ENCODE assay signal across 8 cellular contexts in the genomic region with DNA sequence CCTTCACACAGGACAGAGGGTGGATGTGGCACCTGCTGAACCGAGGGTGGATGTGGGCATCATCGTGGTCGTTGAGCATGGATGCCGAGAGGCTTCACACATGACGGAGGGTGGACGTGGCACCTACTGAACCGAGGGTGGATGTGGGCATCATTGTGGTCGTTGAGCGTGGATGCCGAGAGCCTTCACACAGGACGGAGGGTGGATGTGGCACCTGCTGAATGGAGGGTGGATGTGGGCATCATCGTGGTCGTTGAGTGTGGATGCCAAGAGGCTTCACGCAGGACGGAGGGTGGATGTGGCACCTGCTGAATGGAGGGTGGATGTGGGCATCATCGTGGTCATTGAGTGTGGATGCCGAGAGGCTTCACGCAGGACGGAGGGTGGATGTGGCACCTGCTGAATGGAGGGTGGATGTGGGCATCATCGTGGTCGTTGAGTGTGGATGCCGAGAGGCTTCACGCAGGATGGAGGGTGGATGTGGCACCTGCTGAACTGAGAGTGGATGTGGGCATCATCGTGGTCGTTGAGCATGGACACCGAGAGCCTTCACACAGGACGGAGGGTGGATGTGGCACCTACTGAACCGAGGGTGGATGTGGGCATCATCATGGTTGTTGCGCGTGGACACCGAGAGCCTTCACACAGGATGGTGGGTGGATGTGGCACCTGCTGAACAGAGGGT.
DNase-seq lines count a peak whose midpoint lies in the region; ATAC-seq, FAIRE-seq and TF ChIP-seq lines count a peak whose summit lies in the region.
"Not testable (repeated sequence)": the region's sequence is repeated elsewhere in the genome, so short reads cannot be mapped to it uniquely, and the experiment has no call there.

No MANE protein-coding gene starts in this region.

- not testable (repeated sequence) for H3K4me3 Mint-ChIP-seq in central memory CD8-positive, alpha-beta T cell
- H3K4me3 Mint-ChIP-seq in effector memory CD8-positive, alpha-beta T cell: peak overlapping the region; percentile 14 to 29
- H3K4me3 Mint-ChIP-seq in nephron progenitor cell: peak overlapping the region; percentile 23

- TF ChIP-seq POLR2A in sigmoid colon (IDR thresholded peaks at IDR 0.05): not testable (repeated sequence)

- TF ChIP-seq EP300 in sigmoid colon (IDR thresholded peaks at IDR 0.05): not testable (repeated sequence)

- not testable (repeated sequence) for H4K12ac ChIP-seq in trophoblast cell (ENCODE audit: low read depth, low read length)

- not testable (repeated sequence) for H3K9me3 ChIP-seq in DND-41 (ENCODE audit: insufficient read depth, low read length, severe bottlenecking); kidney (ENCODE audit: control insufficient read depth in 1 of 2, low read length in 2 of 2); sigmoid colon
- H3K9me3 ChIP-seq in trophoblast cell (ENCODE audit: insufficient read depth, low read depth, low read length): peaks cover 12% of the 10 kb centered on the region

- not testable (repeated sequence) for H3K4me2 ChIP-seq in DND-41 (ENCODE audit: insufficient read depth, low read length); trophoblast cell (ENCODE audit: low read length)

- H4K91ac ChIP-seq in trophoblast cell (ENCODE audit: low read depth, low read length): not testable (repeated sequence)

- no CpG with 5 or more reads among the region's 31 CpGs for WGBS in trophoblast cell (ENCODE audit: extremely low coverage, insufficient coverage, insufficient read length)
- WGBS in sigmoid colon, 2 donors: 93% methylated on average over 31 of the region's 31 CpGs

- H3K27ac ChIP-seq in DND-41 (ENCODE audit: low read length): peak overlapping the region; percentile 58; the same call in 1 of the 2 replicates
- H3K27ac ChIP-seq in kidney (ENCODE audit: low read depth in 2 of 2, low read length in 2 of 2); trophoblast cell (ENCODE audit: low read depth, low read length); sigmoid colon: not testable (repeated sequence)

- H2BK120ac ChIP-seq in trophoblast cell (ENCODE audit: insufficient read depth, low read length, poor library complexity): not testable (repeated sequence)

- H4K20me1 ChIP-seq in DND-41 (ENCODE audit: insufficient read depth, low read length): not testable (repeated sequence)

- not testable (repeated sequence) for H3K4ac ChIP-seq in trophoblast cell (ENCODE audit: low read depth, low read length)

- not testable (repeated sequence) for H3K4me3 ChIP-seq in DND-41 (ENCODE audit: low read depth in 1 of 2, low read length in 2 of 2); Jurkat, Clone E6-1 (ENCODE audit: low read length); kidney (ENCODE audit: low read length in 2 of 2); sigmoid colon
- H3K4me3 ChIP-seq in trophoblast cell (ENCODE audit: low read depth, low read length): peak overlapping the region; percentile 28

- H3K27me3 ChIP-seq in DND-41 (ENCODE audit: insufficient read depth, low read length, poor library complexity); trophoblast cell (ENCODE audit: insufficient read depth, low read length): not testable (repeated sequence)
- peaks cover 0 to 20% (median 0%) of the 10 kb centered on the region in 3 donors for H3K27me3 ChIP-seq in sigmoid colon

- peak overlapping the region; percentile 40 for H3K27ac Mint-ChIP-seq in central memory CD8-positive, alpha-beta T cell (ENCODE audit: low read depth)
- H3K27ac Mint-ChIP-seq in effector memory CD8-positive, alpha-beta T cell: peak overlapping the region; percentile 38 to 78
- not testable (repeated sequence) for H3K27ac Mint-ChIP-seq in nephron progenitor cell

- H4K8ac ChIP-seq in trophoblast cell (ENCODE audit: low read depth, low read length): not testable (repeated sequence)

- H3K79me1 ChIP-seq in trophoblast cell (ENCODE audit: low read length): not testable (repeated sequence)

- H2AK5ac ChIP-seq in trophoblast cell (ENCODE audit: low read length): not testable (repeated sequence)

- not testable (repeated sequence) for H3K36me3 Mint-ChIP-seq in central memory CD8-positive, alpha-beta T cell (ENCODE audit: insufficient read depth)
- H3K36me3 Mint-ChIP-seq in effector memory CD8-positive, alpha-beta T cell (ENCODE audit: insufficient read depth): peaks cover 12% of the 10 kb centered on the region
- H3K36me3 Mint-ChIP-seq in nephron progenitor cell (ENCODE audit: low read depth): peaks cover 14% of the 10 kb centered on the region

- not testable (repeated sequence) for H3K79me2 ChIP-seq in DND-41 (ENCODE audit: insufficient read depth, low read length); trophoblast cell (ENCODE audit: control insufficient read depth, insufficient read depth, low read length, poor library complexity)

- not testable (repeated sequence) for FAIRE-seq in kidney (lab: Jason Lieb, UNC)

- H3K23ac ChIP-seq in trophoblast cell (ENCODE audit: low read length): not testable (repeated sequence)

- H3K36me3 ChIP-seq in DND-41 (ENCODE audit: insufficient read depth, low read length): peaks cover 90% of the 10 kb centered on the region
- H3K36me3 ChIP-seq in kidney (ENCODE audit: control insufficient read depth in 1 of 2, insufficient read depth in 2 of 2, low read length in 2 of 2); trophoblast cell (ENCODE audit: control insufficient read depth in 1 of 2, insufficient read depth in 2 of 2, low read length in 2 of 2); sigmoid colon: not testable (repeated sequence)

- intact Hi-C loops in kidney (cut with DNase I); sigmoid colon (cut with DNase I): not testable (repeated sequence)

- H3K18ac ChIP-seq in trophoblast cell (ENCODE audit: low read length): not testable (repeated sequence)

- ATAC-seq in DND-41 (ENCODE audit: insufficient read depth, low read depth); central memory CD8-positive, alpha-beta T cell (replicated peaks; ENCODE audit: extremely low read depth, poor library complexity, severe bottlenecking); effector memory CD8-positive, alpha-beta T cell (replicated peaks): not testable (repeated sequence)

- H3K4me1 ChIP-seq in DND-41 (ENCODE audit: insufficient read depth, low read length); kidney (ENCODE audit: control insufficient read depth in 1 of 2, insufficient read depth in 1 of 2, low read depth in 1 of 2, low read length in 2 of 2); trophoblast cell (ENCODE audit: control insufficient read depth in 1 of 2, insufficient read depth in 2 of 2, low read length in 2 of 2); sigmoid colon: not testable (repeated sequence)

- H3K9ac ChIP-seq in DND-41 (ENCODE audit: low read depth, low read length); kidney (ENCODE audit: low read length in 2 of 2); trophoblast cell (ENCODE audit: low read length): not testable (repeated sequence)

- peaks cover 14% of the 10 kb centered on the region for H3K27me3 Mint-ChIP-seq in central memory CD8-positive, alpha-beta T cell
- peaks cover 10 to 22% of the 10 kb centered on the region in 2 donors for H3K27me3 Mint-ChIP-seq in effector memory CD8-positive, alpha-beta T cell
- peaks cover 32% of the 10 kb centered on the region for H3K27me3 Mint-ChIP-seq in nephron progenitor cell (ENCODE audit: low read depth, poor library complexity)

- not testable (repeated sequence) for H3K4me1 Mint-ChIP-seq in central memory CD8-positive, alpha-beta T cell; effector memory CD8-positive, alpha-beta T cell (ENCODE audit: low read depth in 2 of 2)
- H3K4me1 Mint-ChIP-seq in nephron progenitor cell: peaks cover 28% of the 10 kb centered on the region

- DNase-seq in DND-41 (peak; percentile 37), kidney (peak; percentile 28), sigmoid colon (peak; percentile 20)
- DNase-seq in Jurkat, Clone E6-1 (ENCODE audit: low read depth, low spot score): peak; percentile 38
- not testable (repeated sequence) for DNase-seq in central memory CD8-positive, alpha-beta T cell (ENCODE audit: low spot score in 2 of 2); nephron progenitor cell; trophoblast cell
- peak in 1 of 3 experiments; percentile 9 for DNase-seq in effector memory CD8-positive, alpha-beta T cell

- not testable (repeated sequence) for H3K9me3 Mint-ChIP-seq in central memory CD8-positive, alpha-beta T cell
- peaks cover 6 to 15% of the 10 kb centered on the region in 2 donors for H3K9me3 Mint-ChIP-seq in effector memory CD8-positive, alpha-beta T cell
- H3K9me3 Mint-ChIP-seq in nephron progenitor cell: peaks cover 10% of the 10 kb centered on the region

- H2AFZ ChIP-seq in DND-41 (ENCODE audit: low read depth, low read length); trophoblast cell (ENCODE audit: insufficient read depth, low read length, poor library complexity): not testable (repeated sequence)

- not testable (repeated sequence) for H3K14ac ChIP-seq in trophoblast cell (ENCODE audit: low read length)

- not testable (repeated sequence) for H2BK12ac ChIP-seq in trophoblast cell (ENCODE audit: low read length)

- TF ChIP-seq CTCF in DND-41 (IDR thresholded peaks at IDR 0.05; ENCODE audit: borderline replicate concordance, extremely low read depth, low read length, poor library complexity, severe bottlenecking); kidney (IDR thresholded peaks at IDR 0.05; ENCODE audit: borderline replicate concordance, extremely low read depth, insufficient read depth); nephron progenitor cell (IDR thresholded peaks at IDR 0.05); sigmoid colon (IDR thresholded peaks at IDR 0.05): not testable (repeated sequence)

- H2BK5ac ChIP-seq in trophoblast cell (ENCODE audit: low read depth, low read length, poor library complexity): not testable (repeated sequence)
